In the genomic region with DNA sequence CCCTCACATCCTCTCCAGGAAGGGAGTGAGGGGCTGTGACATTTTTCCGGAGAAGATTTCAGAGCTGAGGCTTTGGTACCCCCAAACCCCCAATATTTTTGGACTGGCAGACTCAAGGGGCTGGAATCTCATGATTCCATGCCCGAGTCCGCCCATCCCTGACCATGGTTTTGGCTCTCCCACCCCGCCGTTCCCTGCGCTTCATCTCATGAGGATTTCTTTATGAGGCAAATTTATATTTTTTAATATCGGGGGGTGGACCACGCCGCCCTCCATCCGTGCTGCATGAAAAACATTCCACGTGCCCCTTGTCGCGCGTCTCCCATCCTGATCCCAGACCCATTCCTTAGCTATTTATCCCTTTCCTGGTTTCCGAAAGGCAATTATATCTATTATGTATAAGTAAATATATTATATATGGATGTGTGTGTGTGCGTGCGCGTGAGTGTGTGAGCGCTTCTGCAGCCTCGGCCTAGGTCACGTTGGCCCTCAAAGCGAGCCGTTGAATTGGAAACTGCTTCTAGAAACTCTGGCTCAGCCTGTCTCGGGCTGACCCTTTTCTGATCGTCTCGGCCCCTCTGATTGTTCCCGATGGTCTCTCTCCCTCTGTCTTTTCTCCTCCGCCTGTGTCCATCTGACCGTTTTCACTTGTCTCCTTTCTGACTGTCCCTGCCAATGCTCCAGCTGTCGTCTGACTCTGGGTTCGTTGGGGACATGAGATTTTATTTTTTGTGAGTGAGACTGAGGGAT, we compare ENCODE assay signal across 15 cellular contexts. TPM values are rescaled to one million over a fixed set of nuclear protein-coding genes. Genes with fewer than 3 reads are reported as not detected.
A peak's percentile ranks its signal among the peaks of the same experiment; 100 is the strongest.
DNase-seq lines count a peak whose midpoint lies in the region; ATAC-seq and TF ChIP-seq lines count a peak whose summit lies in the region.
"Had no signal": no experiment of that assay in that cellular context is flagged by ENCODE, and none has a peak within 500 bp of the region (broad histone marks: within the 10 kb centered on the region; RNA-seq: fewer than 3 reads in every experiment).

No MANE protein-coding gene starts in this region.

- intact Hi-C loops in CD14-positive monocyte (cut with micrococcal nuclease), result no loop called here
- intact Hi-C loops in heart right ventricle (cut with DNase I), result loop anchor here in 1 of 10 donors (10.0 kb wide), 1 partner anchor 50 kb away; a partner anchor contains a TSS

- in situ Hi-C loops in brain microvascular endothelial cell (cut with HindIII; ENCODE audit: low pct_ligation_motif_present, low sequenced_read_pairs), result no loop called here

- H3K4me3 ChIP-seq in brain microvascular endothelial cell (ENCODE audit: low read depth, low read length) (no peak overlapping the region), heart right ventricle (no peak overlapping the region)
- H3K4me3 ChIP-seq: gastroesophageal sphincter, SK-N-MC, transverse colon had no signal

- H3K27ac Mint-ChIP-seq in CD14-positive monocyte, result peak overlapping the region in 6 of 7 donors; percentile 0 to 89 (median 27)
- peak overlapping the region; percentile 82 to 100 (median 95) for H3K27ac Mint-ChIP-seq in IgD-negative memory B cell
- H3K27ac Mint-ChIP-seq in naive B cell, result peak overlapping the region in 5 of 6 donors; percentile 62 to 100 (median 94)

- DNase-seq in CD14-positive monocyte (ENCODE audit: low spot score) (no peak), brain microvascular endothelial cell (peak; percentile 16), naive B cell (peak; percentile 68), heart right ventricle (no peak)
- DNase-seq in activated CD4-positive, alpha-beta T cell treated with anti-CD3 and anti-CD28 coated beads, Interleukin-2, amount 50 U/mL, for 48 hours, result no peak
- DNase-seq: AML-193; DMS153; NCI-H2171; stimulated activated CD4-positive, alpha-beta T cell treated with anti-CD3 and anti-CD28 coated beads, Interleukin-2, amount 100 ng/mL, for 24 hours; transverse colon had no signal

- peak overlapping the region in 1 of 2 donors; percentile 99 for H3K4me3 Mint-ChIP-seq in CD14-positive monocyte
- H3K4me3 Mint-ChIP-seq in IgD-negative memory B cell, result peak overlapping the region in 3 of 4 donors; percentile 25 to 99 (median 82)
- peak overlapping the region in 7 of 8 donors; percentile 23 to 96 (median 74) for H3K4me3 Mint-ChIP-seq in naive B cell

- peaks cover 2 to 51% (median 34%) of the 10 kb centered on the region in 9 donors for H3K4me1 ChIP-seq in heart right ventricle

- TF ChIP-seq CTCF in CD14-positive monocyte (IDR thresholded peaks at IDR 0.05) (no peak), brain microvascular endothelial cell (IDR thresholded peaks at IDR 0.05; ENCODE audit: low read depth, low read length, missing control alignments) (no peak), heart right ventricle (IDR thresholded peaks at IDR 0.05) (no peak)

- H3K27ac ChIP-seq in brain microvascular endothelial cell (no peak overlapping the region), heart right ventricle (no peak overlapping the region)
- H3K27ac ChIP-seq: gastroesophageal sphincter, SK-N-MC, transverse colon had no signal

- H3K4me1 Mint-ChIP-seq in CD14-positive monocyte, result peaks cover 57% of the 10 kb centered on the region
- H3K4me1 Mint-ChIP-seq in IgD-negative memory B cell, result peaks cover 21 to 30% (median 28%) of the 10 kb centered on the region in 3 donors
- H3K4me1 Mint-ChIP-seq in naive B cell, result peaks cover 72 to 85% (median 75%) of the 10 kb centered on the region in 3 donors

- no peaks in the 10 kb centered on the region for H3K9me3 ChIP-seq in heart right ventricle
- H3K9me3 ChIP-seq: gastroesophageal sphincter, transverse colon had no signal

- H3K36me3 ChIP-seq in brain microvascular endothelial cell (replicated peaks), result no peaks in the 10 kb centered on the region
- no peaks in the 10 kb centered on the region for H3K36me3 ChIP-seq in heart right ventricle
- H3K36me3 ChIP-seq: gastroesophageal sphincter, transverse colon had no signal

- peaks cover 10 to 48% (median 33%) of the 10 kb centered on the region in 7 donors for H3K9me3 Mint-ChIP-seq in CD14-positive monocyte
- peaks cover 0 to 2% (median 0%) of the 10 kb centered on the region in 3 donors for H3K9me3 Mint-ChIP-seq in IgD-negative memory B cell
- H3K9me3 Mint-ChIP-seq in naive B cell, result peaks cover 0 to 8% (median 0%) of the 10 kb centered on the region in 7 donors

- H3K27me3 Mint-ChIP-seq in CD14-positive monocyte (ENCODE audit: low read depth in 3 of 3) (peaks cover 74 to 84% (median 75%) of the 10 kb centered on the region in 3 donors), IgD-negative memory B cell (peaks cover 31% of the 10 kb centered on the region), naive B cell (peaks cover 38 to 54% (median 42%) of the 10 kb centered on the region in 3 donors)

- 75% methylated on average over 31 of the region's 31 CpGs for WGBS in heart right ventricle, 2 donors

- H3K36me3 Mint-ChIP-seq in CD14-positive monocyte (peaks cover 44 to 57% of the 10 kb centered on the region in 2 donors), IgD-negative memory B cell (peaks cover 2% of the 10 kb centered on the region), naive B cell (peaks cover 0 to 17% of the 10 kb centered on the region in 2 donors)

- ATAC-seq in naive B cell (ENCODE audit: low read depth in 2 of 2), result no peak
- no peak for ATAC-seq in GM18873 (IDR thresholded peaks at IDR 0.05; ENCODE audit: low FRiP score, unreplicated experiment)
- ATAC-seq in heart right ventricle, result no peak
- no peak for ATAC-seq in GM21576 (IDR thresholded peaks at IDR 0.05; ENCODE audit: unreplicated experiment)
- ATAC-seq: gastroesophageal sphincter had no signal

- H3K27me3 ChIP-seq in brain microvascular endothelial cell (replicated peaks), result no peaks in the 10 kb centered on the region
- peaks cover 0 to 46% (median 0%) of the 10 kb centered on the region in 7 donors for H3K27me3 ChIP-seq in heart right ventricle
- H3K27me3 ChIP-seq: gastroesophageal sphincter had no signal

RNA-seq across cellular contexts. Expression of a gene that starts 6.6 kb away (rescaled TPM):
- polyA plus RNA-seq in CD14-positive monocyte (10 to 100 TPM; 27.3 to 28.2 TPM), IgD-negative memory B cell (48.1 TPM), naive B cell (ENCODE audit: low read depth in 6 of 6) (100 to 1,000 TPM in 1 of 6 donors, 10 to 100 TPM in 5; 26.6 to 110 (median 82.1) TPM), heart right ventricle (1 to 10 TPM; 2.1 to 5.5 TPM)
- total RNA-seq in heart right ventricle, result 10 to 100 TPM in 2 of 10 donors, 1 to 10 TPM in 7, under 1 TPM in 1; 0.39 to 54.5 (median 4.9) TPM

RNA-seq across cellular contexts. Expression of a gene that starts 22.5 kb away (rescaled TPM):
- polyA plus RNA-seq in CD14-positive monocyte (1 to 10 TPM; 1.5 to 2.7 TPM), IgD-negative memory B cell (0.71 TPM), naive B cell (ENCODE audit: low read depth in 6 of 6) (under 1 TPM in 3 of 6 donors, not detected in 3; 0.28 to 0.58 (median 0.47) TPM), heart right ventricle (10 to 100 TPM; 11.1 to 13.3 TPM)
- total RNA-seq in heart right ventricle, result 10 to 100 TPM; 15.9 to 33.7 (median 21.8) TPM

RNA-seq across cellular contexts. Expression of a gene that starts 23.9 kb away (rescaled TPM):
- 1 to 10 TPM; 1.3 to 2.7 TPM for polyA plus RNA-seq in CD14-positive monocyte
- polyA plus RNA-seq in IgD-negative memory B cell, result 4.0 TPM
- 1 to 10 TPM; 1.6 to 3.4 (median 2.4) TPM for polyA plus RNA-seq in naive B cell (ENCODE audit: low read depth in 6 of 6)
- total RNA-seq in heart right ventricle, result 1 to 10 TPM in 1 of 10 donors, under 1 TPM in 4, not detected in 5; 0.32 to 3.6 (median 0.57) TPM
- polyA plus RNA-seq in heart right ventricle, result under 1 TPM; 0.51 to 0.68 TPM

RNA-seq across cellular contexts. Expression of a gene that starts 32.9 kb away (rescaled TPM):
- polyA plus RNA-seq in CD14-positive monocyte (100 to 1,000 TPM; 132 to 144 TPM), IgD-negative memory B cell (111 TPM), naive B cell (ENCODE audit: low read depth in 6 of 6) (10 to 100 TPM; 51.5 to 87.2 (median 64.3) TPM), heart right ventricle (10 to 100 TPM; 62.3 to 70.0 TPM)
- total RNA-seq in heart right ventricle, result 10 to 100 TPM; 24.9 to 78.6 (median 42.3) TPM

RNA-seq across cellular contexts. Expression of a gene that starts 50.6 kb away (rescaled TPM):
- polyA plus RNA-seq in CD14-positive monocyte (10 to 100 TPM; 62.2 to 74.6 TPM), IgD-negative memory B cell (50.2 TPM), naive B cell (ENCODE audit: low read depth in 6 of 6) (10 to 100 TPM; 40.0 to 91.4 (median 46.2) TPM), heart right ventricle (100 to 1,000 TPM; 147 to 183 TPM)
- 100 to 1,000 TPM; 113 to 194 (median 136) TPM for total RNA-seq in heart right ventricle

Comparison
In these comparisons a context has a peak if more than half of its experiments do, and no peak if none do; other contexts are left out.
1. DNase-seq: peak in brain microvascular endothelial cell (single experiment) and naive B cell (single experiment); none in CD14-positive monocyte (single experiment), heart right ventricle (0 of 2) and activated CD4-positive, alpha-beta T cell treated with anti-CD3 and anti-CD28 coated beads, Interleukin-2, amount 50 U/mL, for 48 hours (0 of 2).
2. H3K27ac Mint-ChIP-seq: peak in every context shown above with its lines; median percentile 95 in IgD-negative memory B cell; 94 in naive B cell; 27 in CD14-positive monocyte.